In the genomic region with DNA sequence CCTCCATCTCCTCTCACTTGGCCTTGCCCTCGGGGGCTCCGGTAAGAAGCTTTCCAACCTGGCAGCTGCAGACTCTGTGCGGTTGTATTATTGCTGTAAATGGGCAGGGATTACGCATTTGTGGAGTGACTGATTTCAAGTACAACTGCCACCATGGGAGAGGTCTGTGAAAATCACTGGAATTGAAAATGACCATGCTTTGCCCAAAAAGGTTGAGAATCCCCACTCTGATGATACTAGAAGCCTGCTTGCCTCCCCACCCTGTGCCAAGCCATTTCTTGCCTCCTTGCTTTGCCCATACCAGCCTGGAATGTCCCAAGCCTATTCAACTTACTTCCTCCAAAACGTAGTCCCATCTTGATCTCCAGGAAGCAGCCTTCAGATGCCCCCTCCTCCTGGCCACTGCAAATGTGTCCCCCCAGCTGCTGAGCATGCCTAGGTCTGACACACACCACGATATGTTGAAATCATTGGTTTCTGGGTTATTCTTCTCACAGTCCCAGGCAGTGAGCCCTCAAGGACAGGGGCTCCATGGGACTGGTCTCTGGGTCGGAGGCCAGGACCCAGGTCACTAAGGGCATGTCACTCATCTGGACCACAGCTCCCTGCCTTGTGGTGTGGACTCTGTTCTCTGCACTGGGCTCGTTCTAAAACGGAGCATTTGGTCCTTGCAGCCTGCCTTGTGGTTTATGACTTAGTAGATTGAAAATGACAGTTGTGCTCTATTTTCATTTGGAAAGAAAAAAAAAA, we compare ENCODE assay signal across 11 cellular contexts. TPM values are rescaled to one million over a fixed set of nuclear protein-coding genes. Genes with fewer than 3 reads are reported as not detected.
DNase-seq lines count a peak whose midpoint lies in the region; ATAC-seq, FAIRE-seq and TF ChIP-seq lines count a peak whose summit lies in the region.
"Had no signal": no experiment of that assay in that cellular context is flagged by ENCODE, and none has a peak within 500 bp of the region (broad histone marks: within the 10 kb centered on the region; RNA-seq: fewer than 3 reads in every experiment).

No MANE protein-coding gene starts in this region.

- intact Hi-C loops in ovary (cut with DNase I), result no loop called here

- no peak for TF ChIP-seq CTCF in ovary (IDR thresholded peaks at IDR 0.05)

- H3K36me3 Mint-ChIP-seq in activated T-cell treated with anti-CD3 and anti-CD28 coated beads, Interleukin-2, amount 50 U/mL, for 72 hours (ENCODE audit: insufficient read depth in 2 of 2), result peaks cover 7 to 19% of the 10 kb centered on the region in 2 donors
- peaks cover 82% of the 10 kb centered on the region for H3K36me3 Mint-ChIP-seq in activated CD4-positive, alpha-beta memory T cell treated with anti-CD3 and anti-CD28 coated beads, Interleukin-2, amount 10 ng/mL, durations not matched to agents 7 days and 5 days (ENCODE audit: low read depth)

- 72 to 82% (median 82%) methylated on average over 9 of the region's 9 CpGs for WGBS in ovary, 3 donors

- H3K27me3 ChIP-seq in ovary, result no peaks in the 10 kb centered on the region

- peaks cover 44% of the 10 kb centered on the region for H3K4me1 ChIP-seq in ovary (ENCODE audit: insufficient read depth)

- POLR2A ChIA-PET in activated CD4-positive, alpha-beta memory T cell treated with anti-CD3 and anti-CD28 coated beads, Interleukin-2, amount 10 ng/mL, durations not matched to agents 7 days and 5 days (lab: Charles Lee), result interaction anchor here (19.8 kb wide), 1 partner anchor 39 kb away, joined by 489 read pairs; a partner anchor contains a TSS

- H3K27ac ChIP-seq in ovary, result no peak overlapping the region

- ATAC-seq in activated T-cell treated with anti-CD3 and anti-CD28 coated beads, Interleukin-2, amount 50 U/mL, for 72 hours (replicated peaks in 1 of 2), result no peak
- ATAC-seq in HG03097 (IDR thresholded peaks at IDR 0.05; ENCODE audit: low FRiP score, unreplicated experiment), result no peak

- H3K4me1 Mint-ChIP-seq in activated T-cell treated with anti-CD3 and anti-CD28 coated beads, Interleukin-2, amount 50 U/mL, for 72 hours (ENCODE audit: low read depth), result peaks cover 19% of the 10 kb centered on the region
- H3K4me1 Mint-ChIP-seq in activated CD4-positive, alpha-beta memory T cell treated with anti-CD3 and anti-CD28 coated beads, Interleukin-2, amount 10 ng/mL, durations not matched to agents 7 days and 5 days, result peaks cover 48% of the 10 kb centered on the region

- no peak for TF ChIP-seq EP300 in ovary (IDR thresholded peaks at IDR 0.05)

- H3K9me3 Mint-ChIP-seq in activated T-cell treated with anti-CD3 and anti-CD28 coated beads, Interleukin-2, amount 50 U/mL, for 72 hours, result peaks cover 3 to 5% of the 10 kb centered on the region in 2 donors
- peaks cover 15% of the 10 kb centered on the region for H3K9me3 Mint-ChIP-seq in activated CD4-positive, alpha-beta memory T cell treated with anti-CD3 and anti-CD28 coated beads, Interleukin-2, amount 10 ng/mL, durations not matched to agents 7 days and 5 days

- H3K36me3 ChIP-seq in ovary, result no peaks in the 10 kb centered on the region

- CTCF ChIA-PET in activated CD4-positive, alpha-beta memory T cell treated with anti-CD3 and anti-CD28 coated beads, Interleukin-2, amount 10 ng/mL, durations not matched to agents 7 days and 5 days (lab: Charles Lee), result no interaction called here

- peak overlapping the region in 1 of 2 donors; percentile 2 for H3K4me3 Mint-ChIP-seq in activated T-cell treated with anti-CD3 and anti-CD28 coated beads, Interleukin-2, amount 50 U/mL, for 72 hours
- no peak overlapping the region for H3K4me3 Mint-ChIP-seq in activated CD4-positive, alpha-beta memory T cell treated with anti-CD3 and anti-CD28 coated beads, Interleukin-2, amount 10 ng/mL, durations not matched to agents 7 days and 5 days

- H3K9me3 ChIP-seq in ovary, result no peaks in the 10 kb centered on the region

- DNase-seq in activated T-cell treated with anti-CD3 and anti-CD28 coated beads, Interleukin-2, amount 50 U/mL, for 72 hours, result no peak
- no peak for DNase-seq in activated T-cell treated with anti-CD3 and anti-CD28 coated beads, Interleukin-2, amount 50 U/mL, for 1 hour
- DNase-seq in activated CD4-positive, alpha-beta memory T cell treated with anti-CD3 and anti-CD28 coated beads, Interleukin-2, amount 10 ng/mL, durations not matched to agents 7 days and 5 days, result no peak
- DNase-seq in kidney tubule cell (ENCODE audit: low spot score) (peak; percentile 23), urothelium cell line (ENCODE audit: low spot score) (no peak), ovary (no peak), NCI-H2227 (lab: John Stamatoyannopoulos, UW; ENCODE audit: unreplicated experiment) (no peak)
- DNase-seq: activated CD4-positive, CD25-positive, alpha-beta regulatory T cell; NCI-H187 treated with DMSO at 0.1 percent for 48 hours had no signal

- no peaks in the 10 kb centered on the region for H3K27me3 Mint-ChIP-seq in activated T-cell treated with anti-CD3 and anti-CD28 coated beads, Interleukin-2, amount 50 U/mL, for 72 hours (ENCODE audit: low read depth)
- H3K27me3 Mint-ChIP-seq in activated CD4-positive, alpha-beta memory T cell treated with anti-CD3 and anti-CD28 coated beads, Interleukin-2, amount 10 ng/mL, durations not matched to agents 7 days and 5 days, result no peaks in the 10 kb centered on the region

- no peak overlapping the region for H3K4me3 ChIP-seq in ovary

- no peak for TF ChIP-seq POLR2A in ovary (IDR thresholded peaks at IDR 0.05)

- FAIRE-seq in urothelium cell line (lab: Jason Lieb, UNC), result peak; percentile 59
- FAIRE-seq: colon had no signal

- H3K27ac Mint-ChIP-seq in activated T-cell treated with anti-CD3 and anti-CD28 coated beads, Interleukin-2, amount 50 U/mL, for 72 hours, result peak overlapping the region; percentile 27
- peak overlapping the region; percentile 52 for H3K27ac Mint-ChIP-seq in activated CD4-positive, alpha-beta memory T cell treated with anti-CD3 and anti-CD28 coated beads, Interleukin-2, amount 10 ng/mL, durations not matched to agents 7 days and 5 days

RNA-seq across cellular contexts. Expression of a gene that starts 42.9 kb away (rescaled TPM):
- 10 to 100 TPM; 47.4 to 68.9 TPM for total RNA-seq in activated T-cell treated with anti-CD3 and anti-CD28 coated beads, Interleukin-2, amount 50 U/mL, for 72 hours
- total RNA-seq in activated CD4-positive, alpha-beta memory T cell treated with anti-CD3 and anti-CD28 coated beads, Interleukin-2, amount 10 ng/mL, durations not matched to agents 7 days and 5 days, result 100 to 1,000 TPM; 145 to 148 TPM
- total RNA-seq in ovary, result 10 to 100 TPM; 21.6 to 78.6 (median 46.0) TPM
- 10 to 100 TPM; 18.7 to 78.6 TPM for polyA plus RNA-seq in ovary
